Comparison of ENCODE assay signal across 28 cellular contexts in the genomic region with DNA sequence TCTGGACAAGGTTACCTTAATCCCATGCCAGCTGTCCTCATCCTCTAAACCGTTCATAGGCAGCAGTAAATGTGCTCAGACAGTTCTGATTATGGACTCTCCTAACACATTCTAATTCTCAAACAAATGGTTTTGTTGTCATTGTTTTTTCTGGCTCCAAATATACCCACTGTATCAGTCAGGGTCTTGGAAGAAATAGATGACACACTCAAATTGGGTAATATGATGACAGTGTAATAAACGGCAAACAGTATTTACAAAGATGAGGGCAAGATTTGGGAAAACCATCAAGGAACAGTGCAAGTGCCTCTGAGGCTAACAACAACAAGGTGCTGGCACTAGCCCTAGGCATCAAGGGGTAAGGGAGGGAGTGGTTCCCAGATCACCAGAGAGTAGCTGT. TPM values are rescaled to one million over a fixed set of nuclear protein-coding genes. Genes with fewer than 3 reads are reported as not detected.
DNase-seq lines count a peak whose midpoint lies in the region; ATAC-seq and TF ChIP-seq lines count a peak whose summit lies in the region.
"Had no signal": no experiment of that assay in that cellular context is flagged by ENCODE, and none has a peak within 500 bp of the region (broad histone marks: within the 10 kb centered on the region; RNA-seq: fewer than 3 reads in every experiment).

No MANE protein-coding gene starts in this region.

- ATAC-seq in CD4-positive, alpha-beta T cell (ENCODE audit: poor library complexity): no peak
- no peak for ATAC-seq in esophagus mucosa
- ATAC-seq: A549, PC-3, Right ventricle myocardium inferior, SK-N-SH treated with all-trans-retinoic acid at 6 μM for 48 hours had no signal

- H3K9me3 Mint-ChIP-seq in CD4-positive, alpha-beta T cell: no peaks in the 10 kb centered on the region
- H3K9me3 Mint-ChIP-seq: CD14-positive monocyte, HFFc6 had no signal

- no peak for TF ChIP-seq CTCF in CD4-positive, alpha-beta T cell (IDR thresholded peaks at IDR 0.05)
- TF ChIP-seq CTCF in WERI-Rb-1 (IDR thresholded peaks at IDR 0.05; ENCODE audit: low read depth, low read length) (no peak), fibroblast of the aortic adventitia (IDR thresholded peaks at IDR 0.05; ENCODE audit: insufficient read depth, low read length) (no peak), left ventricle myocardium inferior (IDR thresholded peaks at IDR 0.05; ENCODE audit: borderline replicate concordance) (no peak)

- H3K4me3 ChIP-seq in WERI-Rb-1 (ENCODE audit: low read depth, low read length): no peak overlapping the region
- no peak overlapping the region for H3K4me3 ChIP-seq in fibroblast of the aortic adventitia (ENCODE audit: low read depth, low read length)
- H3K4me3 ChIP-seq in left ventricle myocardium inferior: no peak overlapping the region
- H3K4me3 ChIP-seq: A549, HAP-1, SJCRH30 had no signal

- CTCF ChIA-PET in CD4-positive, alpha-beta T cell (lab: Charles Lee): no interaction called here

- H3K4me1 ChIP-seq in left ventricle myocardium inferior: peaks cover 27% of the 10 kb centered on the region
- H3K4me1 ChIP-seq: BE2C, SJCRH30 had no signal

- H3K4me3 Mint-ChIP-seq in CD4-positive, alpha-beta T cell: no peak overlapping the region
- H3K4me3 Mint-ChIP-seq: CD14-positive monocyte, HFFc6 had no signal

- intact Hi-C loops in CD4-positive, alpha-beta T cell (cut with DNase I, micrococcal nuclease): loop anchor here in 1 of 2 experiments (10.0 kb wide), 3 partner anchors 510 to 620 kb away; a partner anchor contains a TSS
- intact Hi-C loops in left ventricle myocardium inferior (cut with micrococcal nuclease): no loop called here

- POLR2A ChIA-PET in CD4-positive, alpha-beta T cell (lab: Charles Lee): no interaction called here

- peaks cover 5% of the 10 kb centered on the region for H3K36me3 Mint-ChIP-seq in CD4-positive, alpha-beta T cell (ENCODE audit: low read depth)

- peaks cover 7% of the 10 kb centered on the region; the same call in 1 of the 2 replicates for H3K36me3 ChIP-seq in WERI-Rb-1
- H3K36me3 ChIP-seq in left ventricle myocardium inferior: no peaks in the 10 kb centered on the region
- H3K36me3 ChIP-seq: BE2C, SJCRH30 had no signal

- H3K9me3 ChIP-seq in CD4-positive, alpha-beta T cell (ENCODE audit: control insufficient read depth, low read length): no peaks in the 10 kb centered on the region
- H3K9me3 ChIP-seq in WERI-Rb-1 (ENCODE audit: severe bottlenecking) (no peaks in the 10 kb centered on the region), left ventricle myocardium inferior (replicated peaks) (no peaks in the 10 kb centered on the region)
- H3K9me3 ChIP-seq: A549, BE2C, HAP-1, SJCRH30 had no signal

- H3K27ac ChIP-seq in CD4-positive, alpha-beta T cell (ENCODE audit: low read depth, low read length): no peak overlapping the region
- H3K27ac ChIP-seq in WERI-Rb-1: peak overlapping the region; percentile 26
- H3K27ac ChIP-seq in left ventricle myocardium inferior (replicated peaks): no peak overlapping the region
- H3K27ac ChIP-seq: A549, KMS-11, SJCRH30 had no signal

- H3K27me3 ChIP-seq in CD4-positive, alpha-beta T cell (ENCODE audit: control insufficient read depth, insufficient read depth, low read length): no peaks in the 10 kb centered on the region
- H3K27me3 ChIP-seq in WERI-Rb-1 (ENCODE audit: insufficient read depth, low read depth, severe bottlenecking) (no peaks in the 10 kb centered on the region), left ventricle myocardium inferior (ENCODE audit: low read depth) (no peaks in the 10 kb centered on the region)
- H3K27me3 ChIP-seq: BE2C, SJCRH30 had no signal

- no peak for DNase-seq in CD4-positive, alpha-beta T cell
- DNase-seq in WERI-Rb-1 (no peak), fibroblast of the aortic adventitia (ENCODE audit: low read depth) (peak; percentile 43), NCI-H510A (lab: John Stamatoyannopoulos, UW) (no peak), left ventricle myocardium inferior (no peak)
- DNase-seq: BE2C; Calu3; DMS79 treated with DMSO at 0.1 percent for 48 hours; GOT3; HFFc6; NCI-H1092; NCI-H1417 treated with DMSO at 0.1 percent for 48 hours; NCI-H187; NCI-H2081 treated with DMSO at 0.1 percent for 48 hours; NCI-H2171 treated with DMSO at 0.1 percent for 48 hours; NCI-H345; NCI-H748 treated with DMSO at 0.1 percent for 48 hours; NK-92 treated with Interleukin-12 subunit alpha and Interleukin-12 subunit beta, amount 100 ng/mL, for 24 hours; SJCRH30 had no signal

- H3K27ac Mint-ChIP-seq in CD4-positive, alpha-beta T cell: peak overlapping the region; percentile 42
- H3K27ac Mint-ChIP-seq: HFFc6 had no signal

- no peaks in the 10 kb centered on the region for H3K27me3 Mint-ChIP-seq in CD4-positive, alpha-beta T cell

- peaks cover 28% of the 10 kb centered on the region for H3K4me1 Mint-ChIP-seq in CD4-positive, alpha-beta T cell (ENCODE audit: low read depth)

RNA-seq across cellular contexts. Expression of a gene that starts 4.3 kb away (rescaled TPM):
- total RNA-seq in CD4-positive, alpha-beta T cell: 1 to 10 TPM; 1.1 to 1.8 TPM
- 0.33 and 23.9 TPM in 2 replicates for total RNA-seq in fibroblast of the aortic adventitia (ENCODE audit: low replicate concordance)
- 0.99 TPM for total RNA-seq in left ventricle myocardium inferior
- 76.2 TPM for total RNA-seq in esophagus mucosa

RNA-seq across cellular contexts. Expression of a gene that starts 13.3 kb away (rescaled TPM):
- 10 to 100 TPM; 28.7 to 31.2 TPM for total RNA-seq in CD4-positive, alpha-beta T cell
- total RNA-seq in fibroblast of the aortic adventitia (ENCODE audit: low replicate concordance) (18.2 and 78.5 TPM in 2 replicates), left ventricle myocardium inferior (26.7 TPM), esophagus mucosa (172 TPM)

RNA-seq across cellular contexts. Expression of a gene that starts 16.9 kb away (rescaled TPM):
- total RNA-seq in CD4-positive, alpha-beta T cell: not detected
- total RNA-seq in fibroblast of the aortic adventitia (ENCODE audit: low replicate concordance) (not detected in 2 replicates), left ventricle myocardium inferior (0.82 TPM), esophagus mucosa (0.48 TPM)
- total RNA-seq: HFFc6, PC-3, RPMI7951, SJCRH30 had no signal

RNA-seq across cellular contexts. Expression of a gene that starts 35.1 kb away (rescaled TPM):
- total RNA-seq in CD4-positive, alpha-beta T cell: 10 to 100 TPM; 14.8 to 17.6 TPM
- total RNA-seq in fibroblast of the aortic adventitia (ENCODE audit: low replicate concordance) (12.8 and 43.1 TPM in 2 replicates), left ventricle myocardium inferior (15.7 TPM), esophagus mucosa (46.0 TPM)

RNA-seq across cellular contexts. Expression of a gene that starts 35.2 kb away (rescaled TPM):
- 10 to 100 TPM; 69.7 to 72.5 TPM for total RNA-seq in CD4-positive, alpha-beta T cell
- total RNA-seq in fibroblast of the aortic adventitia (ENCODE audit: low replicate concordance) (26.0 and 35.4 TPM in 2 replicates), left ventricle myocardium inferior (24.8 TPM), esophagus mucosa (22.0 TPM)
